Comparison of ENCODE assay signal across 25 cellular contexts in the genomic region with DNA sequence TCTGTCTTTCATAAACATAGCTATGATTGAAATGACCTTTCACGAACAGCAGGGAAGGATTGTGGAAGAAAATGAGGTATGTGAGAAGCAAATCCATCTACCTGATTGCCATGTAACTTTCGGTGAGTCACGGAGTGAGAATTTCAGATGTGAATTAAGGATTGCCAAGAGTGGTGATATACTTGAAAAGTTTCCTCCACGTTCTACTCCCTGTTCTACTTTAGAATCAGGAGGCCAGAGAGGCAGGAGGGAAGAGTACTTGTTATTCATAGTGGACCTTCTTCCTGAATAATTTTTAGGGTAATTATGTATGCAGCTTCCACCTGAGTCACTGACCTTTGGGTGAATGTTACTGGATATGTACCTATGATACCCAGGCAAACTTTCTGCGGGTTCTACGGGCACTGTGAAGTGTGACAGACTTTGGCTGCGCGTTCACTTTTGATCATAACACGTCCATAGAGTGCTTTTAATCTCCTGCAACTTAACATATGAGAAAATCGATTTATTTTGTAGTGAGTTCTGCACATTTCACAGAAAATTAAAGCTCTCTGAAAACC. TPM values are rescaled to one million over a fixed set of nuclear protein-coding genes. Genes with fewer than 3 reads are reported as not detected.
"Had no signal": no experiment of that assay in that cellular context is flagged by ENCODE, and none has a peak within 500 bp of the region (broad histone marks: within the 10 kb centered on the region; RNA-seq: fewer than 3 reads in every experiment).

No MANE protein-coding gene starts in this region.

- H3K27ac ChIP-seq: epithelial cell of prostate, esophagus squamous epithelium had no signal

- H3K9me3 ChIP-seq: esophagus squamous epithelium, right lobe of liver, upper lobe of left lung had no signal

- DNase-seq: activated B cell treated with CpG ODN at 0.5 μM for 24 hours; activated CD4-positive, alpha-beta T cell treated with anti-CD3 and anti-CD28 coated beads, Interleukin-2, amount 50 U/mL, for 1 hour; activated CD8-positive, alpha-beta T cell treated with anti-CD3 and anti-CD28 coated beads for 36 hours; activated gamma-delta T cell treated with Interleukin-2 at 50 U/mL for 16 hours; activated naive CD4-positive, alpha-beta T cell treated with anti-CD3 and anti-CD28 coated beads, Interleukin-2, amount 50 U/mL, for 16 hours; activated T-cell treated with anti-CD3 and anti-CD28 coated beads, Interleukin-2, amount 50 U/mL, for 4 hours; amygdala; dermis blood vessel endothelial cell; effector CD4-positive, alpha-beta T cell; esophagus squamous epithelium; foreskin melanocyte; glutamatergic neuron; islet precursor cell; midbrain; naive thymus-derived CD4-positive, alpha-beta T cell; occipital lobe; posterior cingulate gyrus; right lobe of liver; stimulated activated CD4-positive, alpha-beta T cell treated with anti-CD3 and anti-CD28 coated beads, Interleukin-4, amount 100 ng/mL, for 1 hour; T-helper 2 cell; upper lobe of left lung had no signal

- H3K27me3 Mint-ChIP-seq: activated B cell treated with CpG ODN at 0.5 μM for 24 hours; naive thymus-derived CD4-positive, alpha-beta T cell; stimulated activated naive CD8-positive, alpha-beta T cell treated with anti-CD3 and anti-CD28 coated beads, Interleukin-15, Interleukin-2, amounts not matched to agents 100 ng/mL and 50 ng/mL, for 24 hours had no signal

- H3K4me1 Mint-ChIP-seq: activated B cell treated with CpG ODN at 0.5 μM for 24 hours had no signal

- H3K4me3 ChIP-seq: esophagus squamous epithelium, right lobe of liver, upper lobe of left lung had no signal

- H3K27me3 ChIP-seq: esophagus squamous epithelium, right lobe of liver, upper lobe of left lung had no signal

- H3K4me3 Mint-ChIP-seq: activated B cell treated with CpG ODN at 0.5 μM for 24 hours; activated CD8-positive, alpha-beta T cell treated with anti-CD3 and anti-CD28 coated beads for 36 hours; activated T-cell treated with anti-CD3 and anti-CD28 coated beads, Interleukin-2, amount 50 U/mL, for 4 hours; activated T-helper 17 cell treated with anti-CD3 and anti-CD28 coated beads, Interleukin-2, amount 50 U/mL, for 72 hours; naive thymus-derived CD4-positive, alpha-beta T cell; stimulated activated naive CD8-positive, alpha-beta T cell treated with anti-CD3 and anti-CD28 coated beads, Interleukin-15, Interleukin-2, amounts not matched to agents 100 ng/mL and 50 ng/mL, for 24 hours had no signal

- H3K27ac Mint-ChIP-seq: activated B cell treated with CpG ODN at 0.5 μM for 24 hours; activated CD8-positive, alpha-beta T cell treated with anti-CD3 and anti-CD28 coated beads for 36 hours; activated T-helper 17 cell treated with anti-CD3 and anti-CD28 coated beads, Interleukin-2, amount 50 U/mL, for 72 hours; naive thymus-derived CD4-positive, alpha-beta T cell; stimulated activated naive CD8-positive, alpha-beta T cell treated with anti-CD3 and anti-CD28 coated beads, Interleukin-15, Interleukin-2, amounts not matched to agents 100 ng/mL and 50 ng/mL, for 24 hours had no signal

- ATAC-seq: activated CD8-positive, alpha-beta T cell treated with anti-CD3 and anti-CD28 coated beads for 36 hours; activated T-cell treated with anti-CD3 and anti-CD28 coated beads, Interleukin-2, amount 50 U/mL, for 4 hours; activated T-helper 17 cell treated with anti-CD3 and anti-CD28 coated beads, Interleukin-2, amount 50 U/mL, for 72 hours; naive thymus-derived CD4-positive, alpha-beta T cell; right lobe of liver had no signal

RNA-seq across cellular contexts. Expression of a gene that starts 2.6 kb away (rescaled TPM):
- total RNA-seq: activated B cell treated with CpG ODN at 0.5 μM for 24 hours; activated CD8-positive, alpha-beta T cell treated with anti-CD3 and anti-CD28 coated beads for 36 hours had no signal
- polyA plus RNA-seq: naive thymus-derived CD4-positive, alpha-beta T cell; neural cell had no signal
